ENCODE assay signal across 17 cellular contexts in genomic region chr16:16045311-16045710, GRCh38.
DNase-seq lines count a peak whose midpoint lies in the region; ATAC-seq and TF ChIP-seq lines count a peak whose summit lies in the region.
"Had no signal": no experiment of that assay in that cellular context is flagged by ENCODE, and none has a peak within 500 bp of the region (broad histone marks: within the 10 kb centered on the region; RNA-seq: fewer than 3 reads in every experiment).

No MANE protein-coding gene starts in this region.

- H3K4me1 ChIP-seq in OCI-LY7 (ENCODE audit: insufficient read depth, low read length, poor library complexity, severe bottlenecking) (peaks cover 10% of the 10 kb centered on the region), sigmoid colon (peaks cover 0 to 51% (median 36%) of the 10 kb centered on the region in 4 donors)
- H3K4me1 ChIP-seq: parathyroid adenoma, suprapubic skin had no signal

- H4K20me1 ChIP-seq in OCI-LY7 (ENCODE audit: insufficient read depth, low read length), result no peaks in the 10 kb centered on the region

- H3K36me3 ChIP-seq in OCI-LY7 (ENCODE audit: insufficient read depth, low read length), result peaks cover 98% of the 10 kb centered on the region
- peaks cover 5 to 70% (median 32%) of the 10 kb centered on the region in 4 donors for H3K36me3 ChIP-seq in sigmoid colon

- H3K4me1 Mint-ChIP-seq in activated naive CD8-positive, alpha-beta T cell (ENCODE audit: low read depth), result peaks cover 13% of the 10 kb centered on the region
- H3K4me1 Mint-ChIP-seq in activated naive CD8-positive, alpha-beta T cell treated with anti-CD3 and anti-CD28 coated beads, Interleukin-2, amount 50 U/mL, for 24 hours, result peaks cover 4% of the 10 kb centered on the region
- peaks cover 0 to 6% of the 10 kb centered on the region in 2 donors for H3K4me1 Mint-ChIP-seq in natural killer cell treated with Interleukin-12 subunit alpha and Interleukin-12 subunit beta and Interleukin-15 and Interleukin-18, amount 100 ng/mL, for 72 hours (ENCODE audit: low read depth in 2 of 2)

- CTCF ChIA-PET in OCI-LY7 (lab: Charles Lee; ENCODE audit: unreplicated experiment), result no interaction called here

- H3K79me2 ChIP-seq in OCI-LY7 (ENCODE audit: insufficient read depth, low read depth, low read length), result no peaks in the 10 kb centered on the region
- H3K79me2 ChIP-seq: parathyroid adenoma had no signal

- H3K27ac ChIP-seq in OCI-LY7 (ENCODE audit: low read depth, low read length, poor library complexity, severe bottlenecking) (peak overlapping the region; percentile 26), sigmoid colon (peak overlapping the region in 3 of 4 donors; percentile 74 to 89 (median 83))
- H3K27ac ChIP-seq: parathyroid adenoma, SK-N-MC, suprapubic skin had no signal

- no peak for DNase-seq in activated naive CD8-positive, alpha-beta T cell treated with anti-CD3 and anti-CD28 coated beads, Interleukin-2, amount 50 U/mL, for 24 hours
- DNase-seq in OCI-LY7 (ENCODE audit: low spot score) (no peak), dermis microvascular lymphatic vessel endothelial cell (ENCODE audit: low read depth in 2 of 2) (peak; percentile 58 to 63), sigmoid colon (no peak), NCI-H446 (lab: John Stamatoyannopoulos, UW) (no peak)
- no peak for DNase-seq in natural killer cell treated with Interleukin-12 subunit alpha and Interleukin-12 subunit beta and Interleukin-15 and Interleukin-18, amount 100 ng/mL, for 72 hours (ENCODE audit: low spot score)
- DNase-seq: amygdala, NCI-H1092, NCI-H526 had no signal

- no peak for TF ChIP-seq CTCF in OCI-LY7 (conservative IDR thresholded peaks at IDR 0.05; ENCODE audit: low read length)
- no peak for TF ChIP-seq CTCF in sigmoid colon (IDR thresholded peaks at IDR 0.05)

- no peaks in the 10 kb centered on the region for H3K27me3 Mint-ChIP-seq in activated naive CD8-positive, alpha-beta T cell
- H3K27me3 Mint-ChIP-seq in activated naive CD8-positive, alpha-beta T cell treated with anti-CD3 and anti-CD28 coated beads, Interleukin-2, amount 50 U/mL, for 24 hours, result no peaks in the 10 kb centered on the region
- no peaks in the 10 kb centered on the region for H3K27me3 Mint-ChIP-seq in natural killer cell treated with Interleukin-12 subunit alpha and Interleukin-12 subunit beta and Interleukin-15 and Interleukin-18, amount 100 ng/mL, for 72 hours

- H3K4me3 ChIP-seq in OCI-LY7 (ENCODE audit: low read depth, low read length, poor library complexity, severe bottlenecking) (no peak overlapping the region), sigmoid colon (no peak overlapping the region)
- H3K4me3 ChIP-seq: gastroesophageal sphincter, GM23338, K562, SK-N-MC, suprapubic skin had no signal

- 72 to 74% methylated on average over 2 of the region's 2 CpGs for WGBS in sigmoid colon, 2 donors

- no peak overlapping the region for H3K4me2 ChIP-seq in OCI-LY7 (ENCODE audit: low read length)
- H3K4me2 ChIP-seq: GM23338 had no signal

- H2AFZ ChIP-seq in OCI-LY7 (ENCODE audit: low read length), result no peak overlapping the region
- H2AFZ ChIP-seq: GM23338, parathyroid adenoma had no signal

- H3K9me2 ChIP-seq in OCI-LY7 (ENCODE audit: insufficient read depth, low read length), result no peaks in the 10 kb centered on the region

- no peaks in the 10 kb centered on the region for H3K27me3 ChIP-seq in sigmoid colon
- H3K27me3 ChIP-seq: gastroesophageal sphincter, suprapubic skin had no signal

- BruUV-seq in OCI-LY7 (replicated peaks; lab: Mats Ljungman, UMichigan), result no TSS peak

- TF ChIP-seq EP300 in sigmoid colon (IDR thresholded peaks at IDR 0.05), result no peak

- intact Hi-C loops in OCI-LY7 (cut with micrococcal nuclease; ENCODE audit: unreplicated experiment) (no loop called here), sigmoid colon (cut with DNase I) (no loop called here)

- POLR2A ChIA-PET in OCI-LY7 (lab: Charles Lee), result interaction anchor here (1.1 kb wide), 1 partner anchor 23 kb away, joined by 3 read pairs; no protein-coding TSS in a partner anchor

- H3K9me3 ChIP-seq in OCI-LY7 (ENCODE audit: low read length) (no peaks in the 10 kb centered on the region), sigmoid colon (no peaks in the 10 kb centered on the region)
- H3K9me3 ChIP-seq: gastroesophageal sphincter, suprapubic skin had no signal

- no peak for ATAC-seq in activated naive CD8-positive, alpha-beta T cell treated with anti-CD3 and anti-CD28 coated beads, Interleukin-2, amount 50 U/mL, for 24 hours
- ATAC-seq in HG02763 (IDR thresholded peaks at IDR 0.05; ENCODE audit: unreplicated experiment), result no peak
- no peak for ATAC-seq in natural killer cell treated with Interleukin-12 subunit alpha and Interleukin-12 subunit beta and Interleukin-15 and Interleukin-18, amount 100 ng/mL, for 72 hours
- ATAC-seq: gastroesophageal sphincter, K562 had no signal

- H3K27ac Mint-ChIP-seq in activated naive CD8-positive, alpha-beta T cell, result peak overlapping the region; percentile 46
- H3K27ac Mint-ChIP-seq in activated naive CD8-positive, alpha-beta T cell treated with anti-CD3 and anti-CD28 coated beads, Interleukin-2, amount 50 U/mL, for 24 hours, result no peak overlapping the region
- no peak overlapping the region for H3K27ac Mint-ChIP-seq in natural killer cell treated with Interleukin-12 subunit alpha and Interleukin-12 subunit beta and Interleukin-15 and Interleukin-18, amount 100 ng/mL, for 72 hours
- H3K27ac Mint-ChIP-seq: GM23338 had no signal

- no peaks in the 10 kb centered on the region for H3K9me3 Mint-ChIP-seq in activated naive CD8-positive, alpha-beta T cell (ENCODE audit: low read depth)
- no peaks in the 10 kb centered on the region for H3K9me3 Mint-ChIP-seq in activated naive CD8-positive, alpha-beta T cell treated with anti-CD3 and anti-CD28 coated beads, Interleukin-2, amount 50 U/mL, for 24 hours
- H3K9me3 Mint-ChIP-seq in natural killer cell treated with Interleukin-12 subunit alpha and Interleukin-12 subunit beta and Interleukin-15 and Interleukin-18, amount 100 ng/mL, for 72 hours, result no peaks in the 10 kb centered on the region
- H3K9me3 Mint-ChIP-seq: GM23338 had no signal

- H3K36me3 Mint-ChIP-seq in activated naive CD8-positive, alpha-beta T cell, result peaks cover 9% of the 10 kb centered on the region
- H3K36me3 Mint-ChIP-seq in activated naive CD8-positive, alpha-beta T cell treated with anti-CD3 and anti-CD28 coated beads, Interleukin-2, amount 50 U/mL, for 24 hours (ENCODE audit: low read depth), result peaks cover 54% of the 10 kb centered on the region
- peaks cover 25% of the 10 kb centered on the region for H3K36me3 Mint-ChIP-seq in natural killer cell treated with Interleukin-12 subunit alpha and Interleukin-12 subunit beta and Interleukin-15 and Interleukin-18, amount 100 ng/mL, for 72 hours

- H3K4me3 Mint-ChIP-seq in activated naive CD8-positive, alpha-beta T cell, result no peak overlapping the region
- no peak overlapping the region for H3K4me3 Mint-ChIP-seq in activated naive CD8-positive, alpha-beta T cell treated with anti-CD3 and anti-CD28 coated beads, Interleukin-2, amount 50 U/mL, for 24 hours
- H3K4me3 Mint-ChIP-seq in natural killer cell treated with Interleukin-12 subunit alpha and Interleukin-12 subunit beta and Interleukin-15 and Interleukin-18, amount 100 ng/mL, for 72 hours, result no peak overlapping the region
- H3K4me3 Mint-ChIP-seq: GM23338 had no signal

- no peak for TF ChIP-seq POLR2A in sigmoid colon (IDR thresholded peaks at IDR 0.05)

Comparison
In these comparisons a context has a peak if more than half of its experiments do, and no peak if none do; other contexts are left out.
1. DNase-seq: peak in dermis microvascular lymphatic vessel endothelial cell (2 of 2); none in activated naive CD8-positive, alpha-beta T cell treated with anti-CD3 and anti-CD28 coated beads, Interleukin-2, amount 50 U/mL, for 24 hours (single experiment), OCI-LY7 (single experiment), sigmoid colon (single experiment), NCI-H446 (0 of 2) and natural killer cell treated with Interleukin-12 subunit alpha and Interleukin-12 subunit beta and Interleukin-15 and Interleukin-18, amount 100 ng/mL, for 72 hours (single experiment).